In genomic region chr12:34123092-34123491, GRCh38 we compare ENCODE assay signal across 8 cellular contexts.
DNase-seq lines count a peak whose midpoint lies in the region; ATAC-seq and TF ChIP-seq lines count a peak whose summit lies in the region.
"Not testable (repeated sequence)": the region's sequence is repeated elsewhere in the genome, so short reads cannot be mapped to it uniquely, and the experiment has no call there.

No MANE protein-coding gene starts in this region.

- not testable (repeated sequence) for H3K36me3 ChIP-seq in SK-N-MC (ENCODE audit: insufficient read depth, low read length); vagina

- H3K27me3 ChIP-seq in foreskin keratinocyte, vagina: not testable (repeated sequence)

- TF ChIP-seq CTCF in HFFc6 (IDR thresholded peaks at IDR 0.05) (peak; percentile 93), NB4 (IDR thresholded peaks at IDR 0.05; ENCODE audit: low read depth, low read length) (peak; percentile 90), foreskin keratinocyte (conservative IDR thresholded peaks at IDR 0.05) (peak; percentile 85), neural crest cell (conservative IDR thresholded peaks at IDR 0.05) (peak; percentile 73), vagina (IDR thresholded peaks at IDR 0.05) (peak; percentile 40 to 59 (median 48))

- not testable (repeated sequence) for H3K9me3 Mint-ChIP-seq in HFFc6, neural crest cell

- not testable (repeated sequence) for H3K4me1 Mint-ChIP-seq in HFFc6 (ENCODE audit: low read depth); neural crest cell

- not testable (repeated sequence) for TF ChIP-seq POLR2A in NB4 (IDR thresholded peaks at IDR 0.05; ENCODE audit: extremely low read depth, insufficient read length); vagina (IDR thresholded peaks at IDR 0.05)

- not testable (repeated sequence) for H3K27ac ChIP-seq in SK-N-MC, foreskin keratinocyte, vagina

- not testable (repeated sequence) for H3K27me3 Mint-ChIP-seq in HFFc6 (ENCODE audit: insufficient read depth); neural crest cell (ENCODE audit: low read depth)

- not testable (repeated sequence) for H3K9ac ChIP-seq in SK-N-MC (ENCODE audit: insufficient read length)

- not testable (repeated sequence) for H3K4me3 ChIP-seq in NB4 (ENCODE audit: low read depth, low read length); SK-N-MC; vagina

- not testable (repeated sequence) for H3K36me3 Mint-ChIP-seq in HFFc6 (ENCODE audit: low read depth); neural crest cell (ENCODE audit: low read depth)

- not testable (repeated sequence) for H3K4me1 ChIP-seq in foreskin keratinocyte, vagina

- H3K4me3 Mint-ChIP-seq in HFFc6, neural crest cell: not testable (repeated sequence)

- H3K9me3 ChIP-seq in SK-N-MC (ENCODE audit: low read depth, low read length); vagina: not testable (repeated sequence)

- ATAC-seq in foreskin keratinocyte = peak; percentile 56

- intact Hi-C loops in vagina (cut with DNase I) = loop anchor here (10.0 kb wide), 1 partner anchor 92 kb away; no protein-coding TSS in a partner anchor

- not testable (repeated sequence) for H3K27ac Mint-ChIP-seq in HFFc6; neural crest cell (ENCODE audit: unreplicated experiment)

- peak; percentile 70 for DNase-seq in GM03348 (ENCODE audit: low spot score)
- peak; percentile 60 for DNase-seq in HFFc6
- DNase-seq in NB4 (ENCODE audit: low read depth) = peak; percentile 65
- DNase-seq in SK-N-MC (ENCODE audit: low read depth, low spot score) = peak; percentile 6
- DNase-seq in activated naive CD4-positive, alpha-beta T cell treated with anti-CD3 and anti-CD28 coated beads, Interleukin-2, amount 50 U/mL, for 16 hours = peak; percentile 29
- peak; percentile 3 to 33 for DNase-seq in foreskin keratinocyte
- DNase-seq in neural crest cell (ENCODE audit: low read depth, low spot score) = peak; percentile 9
- not testable (repeated sequence) for DNase-seq in vagina (ENCODE audit: extremely low spot score in 2 of 2)
